ENCODE assay signal across 13 cellular contexts in genomic region chr17:7882068-7882467, GRCh38. TPM values are rescaled to one million over a fixed set of nuclear protein-coding genes. Genes with fewer than 3 reads are reported as not detected.
DNase-seq lines count a peak whose midpoint lies in the region; ATAC-seq, FAIRE-seq and TF ChIP-seq lines count a peak whose summit lies in the region.
"Had no signal": no experiment of that assay in that cellular context is flagged by ENCODE, and none has a peak within 500 bp of the region (broad histone marks: within the 10 kb centered on the region; RNA-seq: fewer than 3 reads in every experiment).

No MANE protein-coding gene starts in this region.

- intact Hi-C loops in OCI-LY7 (cut with micrococcal nuclease; ENCODE audit: unreplicated experiment), result no loop called here
- intact Hi-C loops in left colon (cut with DNase I, micrococcal nuclease), result no loop called here

- H3K79me2 ChIP-seq in OCI-LY7 (ENCODE audit: insufficient read depth, low read depth, low read length), result peaks cover 68% of the 10 kb centered on the region
- peaks cover 32% of the 10 kb centered on the region for H3K79me2 ChIP-seq in neural cell (replicated peaks; ENCODE audit: insufficient read depth, low read length)

- H3K4me3 ChIP-seq in OCI-LY7 (ENCODE audit: low read depth, low read length, poor library complexity, severe bottlenecking), result peak overlapping the region; percentile 70
- peak overlapping the region; percentile 58 for H3K4me3 ChIP-seq in neural cell (ENCODE audit: low read length)
- H3K4me3 ChIP-seq: A549 had no signal

- BruUV-seq in OCI-LY7 (replicated peaks; lab: Mats Ljungman, UMichigan), result no TSS peak

- H3K27ac ChIP-seq in OCI-LY7 (ENCODE audit: low read depth, low read length, poor library complexity, severe bottlenecking) (peak overlapping the region; percentile 87), neural cell (ENCODE audit: low read length) (peak overlapping the region; percentile 97)
- H3K27ac ChIP-seq: brain microvascular endothelial cell had no signal

- CTCF ChIA-PET in OCI-LY7 (lab: Charles Lee; ENCODE audit: unreplicated experiment), result no interaction called here

- H3K9me3 ChIP-seq in OCI-LY7 (ENCODE audit: low read length) (no peaks in the 10 kb centered on the region), neural cell (ENCODE audit: low read length) (no peaks in the 10 kb centered on the region)
- H3K9me3 ChIP-seq: A549 had no signal

- ATAC-seq in GM18909 (IDR thresholded peaks at IDR 0.05; ENCODE audit: poor library complexity, unreplicated experiment) (no peak), left colon (no peak), HG03039 (IDR thresholded peaks at IDR 0.05; ENCODE audit: unreplicated experiment) (no peak)
- ATAC-seq: A549, esophagus mucosa had no signal

- POLR2A ChIA-PET in OCI-LY7 (lab: Charles Lee), result interaction anchor here (1.2 kb wide), 1 partner anchor 31 kb away, joined by 3 read pairs; no protein-coding TSS in a partner anchor

- H4K20me1 ChIP-seq in OCI-LY7 (ENCODE audit: insufficient read depth, low read length) (no peaks in the 10 kb centered on the region), neural cell (ENCODE audit: insufficient read depth) (no peaks in the 10 kb centered on the region)

- TF ChIP-seq CTCF in OCI-LY7 (conservative IDR thresholded peaks at IDR 0.05; ENCODE audit: low read length), result no peak
- no peak for TF ChIP-seq CTCF in neural cell (IDR thresholded peaks at IDR 0.05; ENCODE audit: poor library complexity, severe bottlenecking)

- no peak for TF ChIP-seq EP300 in neural cell (conservative IDR thresholded peaks at IDR 0.05; ENCODE audit: poor library complexity, severe bottlenecking)

- H3F3A ChIP-seq in neural cell (ENCODE audit: insufficient read depth, low read length, poor library complexity, severe bottlenecking), result peaks cover 5% of the 10 kb centered on the region

- peak; percentile 67 for DNase-seq in NCI-H1694 treated with DMSO at 0.1 percent for 48 hours (lab: John Stamatoyannopoulos, UW)
- DNase-seq in NCI-H1694 (lab: John Stamatoyannopoulos, UW), result no peak
- no peak for DNase-seq in GM19239 (ENCODE audit: insufficient read length, low spot score)
- DNase-seq in OCI-LY7 (ENCODE audit: low spot score), result peak; percentile 70
- DNase-seq in left colon, result no peak
- DNase-seq: activated B cell treated with CpG ODN at 0.5 μM for 24 hours, brain microvascular endothelial cell, SIG-M5 had no signal

- H3K9ac ChIP-seq in neural cell (ENCODE audit: low read length), result peak overlapping the region; percentile 100

- H3K9me2 ChIP-seq in OCI-LY7 (ENCODE audit: insufficient read depth, low read length) (no peaks in the 10 kb centered on the region), neural cell (ENCODE audit: insufficient read depth, low read length) (no peaks in the 10 kb centered on the region)

- H3K27me3 ChIP-seq in neural cell (ENCODE audit: insufficient read depth, low read depth, low read length), result no peaks in the 10 kb centered on the region
- H3K27me3 ChIP-seq: brain microvascular endothelial cell had no signal

- no peak for TF ChIP-seq RAD21 in neural cell (conservative IDR thresholded peaks at IDR 0.05)

- peaks cover 48% of the 10 kb centered on the region for H3K4me1 ChIP-seq in OCI-LY7 (ENCODE audit: insufficient read depth, low read length, poor library complexity, severe bottlenecking)

- FAIRE-seq in GM19239 (lab: Jason Lieb, UNC), result peak; percentile 28
- FAIRE-seq: A549 had no signal

- H3K4me2 ChIP-seq in OCI-LY7 (ENCODE audit: low read length) (peak overlapping the region; percentile 97), neural cell (ENCODE audit: low read length) (no peak overlapping the region)

- peaks cover 50% of the 10 kb centered on the region for H3K36me3 ChIP-seq in OCI-LY7 (ENCODE audit: insufficient read depth, low read length)
- no peaks in the 10 kb centered on the region for H3K36me3 ChIP-seq in neural cell (ENCODE audit: insufficient read depth, low read length)

- H2AFZ ChIP-seq in OCI-LY7 (ENCODE audit: low read length) (no peak overlapping the region), neural cell (ENCODE audit: low read depth, low read length) (no peak overlapping the region)

TF ChIP-seq in neural cell, 6 proteins besides CTCF, POLR2A, EP300 and RAD21:
- TF ChIP-seq SMC3 (conservative IDR thresholded peaks at IDR 0.05; ENCODE audit: poor library complexity) (no peak), EZH2 (IDR thresholded peaks at IDR 0.05; ENCODE audit: borderline replicate concordance, insufficient read depth, low read length, poor library complexity, severe bottlenecking) (no peak), MXI1 (conservative IDR thresholded peaks at IDR 0.05; ENCODE audit: poor library complexity, severe bottlenecking) (no peak), POLR2AphosphoS5 (IDR thresholded peaks at IDR 0.05) (no peak), TAF1 (IDR thresholded peaks at IDR 0.05; ENCODE audit: low read depth) (no peak)
- TF ChIP-seq, protein P1, sequence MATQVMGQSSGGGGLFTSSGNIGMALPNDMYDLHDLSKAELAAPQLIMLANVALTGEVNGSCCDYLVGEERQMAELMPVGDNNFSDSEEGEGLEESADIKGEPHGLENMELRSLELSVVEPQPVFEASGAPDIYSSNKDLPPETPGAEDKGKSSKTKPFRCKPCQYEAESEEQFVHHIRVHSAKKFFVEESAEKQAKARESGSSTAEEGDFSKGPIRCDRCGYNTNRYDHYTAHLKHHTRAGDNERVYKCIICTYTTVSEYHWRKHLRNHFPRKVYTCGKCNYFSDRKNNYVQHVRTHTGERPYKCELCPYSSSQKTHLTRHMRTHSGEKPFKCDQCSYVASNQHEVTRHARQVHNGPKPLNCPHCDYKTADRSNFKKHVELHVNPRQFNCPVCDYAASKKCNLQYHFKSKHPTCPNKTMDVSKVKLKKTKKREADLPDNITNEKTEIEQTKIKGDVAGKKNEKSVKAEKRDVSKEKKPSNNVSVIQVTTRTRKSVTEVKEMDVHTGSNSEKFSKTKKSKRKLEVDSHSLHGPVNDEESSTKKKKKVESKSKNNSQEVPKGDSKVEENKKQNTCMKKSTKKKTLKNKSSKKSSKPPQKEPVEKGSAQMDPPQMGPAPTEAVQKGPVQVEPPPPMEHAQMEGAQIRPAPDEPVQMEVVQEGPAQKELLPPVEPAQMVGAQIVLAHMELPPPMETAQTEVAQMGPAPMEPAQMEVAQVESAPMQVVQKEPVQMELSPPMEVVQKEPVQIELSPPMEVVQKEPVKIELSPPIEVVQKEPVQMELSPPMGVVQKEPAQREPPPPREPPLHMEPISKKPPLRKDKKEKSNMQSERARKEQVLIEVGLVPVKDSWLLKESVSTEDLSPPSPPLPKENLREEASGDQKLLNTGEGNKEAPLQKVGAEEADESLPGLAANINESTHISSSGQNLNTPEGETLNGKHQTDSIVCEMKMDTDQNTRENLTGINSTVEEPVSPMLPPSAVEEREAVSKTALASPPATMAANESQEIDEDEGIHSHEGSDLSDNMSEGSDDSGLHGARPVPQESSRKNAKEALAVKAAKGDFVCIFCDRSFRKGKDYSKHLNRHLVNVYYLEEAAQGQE (IDR thresholded peaks at IDR 0.05; ENCODE audit: borderline replicate concordance), result no peak

RNA-seq across cellular contexts. Expression of gene CHD3, which starts 6.5 kb away (rescaled TPM):
- total RNA-seq in OCI-LY7 (2014; rRNA removed; shearing (Covaris generic)), result 42.5 and 59.6 TPM in 2 replicates
- total RNA-seq in OCI-LY7 (2022) (124 and 126 TPM in 2 replicates), left colon (10 to 100 TPM; 51.3 to 51.9 TPM)
- polyA plus RNA-seq in neural cell, result 115 and 159 TPM in 2 replicates
- 296 and 321 TPM in 2 replicates for polyA minus RNA-seq in neural cell

RNA-seq across cellular contexts. Expression of gene CYB5D1, which starts 24.3 kb away (rescaled TPM):
- total RNA-seq in OCI-LY7 (2014; rRNA removed; shearing (Covaris generic)), result 16.9 and 18.1 TPM in 2 replicates
- 19.3 and 24.8 TPM in 2 replicates for total RNA-seq in OCI-LY7 (2022)
- polyA plus RNA-seq in neural cell, result 21.1 and 30.4 TPM in 2 replicates
- polyA minus RNA-seq in neural cell, result 25.8 and 27.8 TPM in 2 replicates
- 1 to 10 TPM; 8.3 to 9.0 TPM for total RNA-seq in left colon

RNA-seq across cellular contexts. Expression of gene NAA38, which starts 24.7 kb away (rescaled TPM):
- total RNA-seq in OCI-LY7 (2014; rRNA removed; shearing (Covaris generic)), result 168 and 205 TPM in 2 replicates
- total RNA-seq in OCI-LY7 (2022) (149 and 153 TPM in 2 replicates), left colon (10 to 100 TPM; 49.7 to 83.0 TPM)
- 99.5 and 110 TPM in 2 replicates for polyA plus RNA-seq in neural cell
- polyA minus RNA-seq in neural cell, result 27.0 and 30.9 TPM in 2 replicates

RNA-seq across cellular contexts. Expression of gene TMEM88, which starts 27.2 kb away (rescaled TPM):
- total RNA-seq in OCI-LY7 (2014; rRNA removed; shearing (Covaris generic)), result 0.41 TPM in 1 of 2 replicates, not detected in the other
- total RNA-seq in OCI-LY7 (2022) (3.8 and 4.0 TPM in 2 replicates), left colon (1 to 10 TPM; 3.8 to 6.1 TPM)
- 4.2 and 6.7 TPM in 2 replicates for polyA plus RNA-seq in neural cell
- 1.4 and 1.5 TPM in 2 replicates for polyA minus RNA-seq in neural cell

RNA-seq across cellular contexts. Expression of gene RNF227, which starts 34.0 kb away (rescaled TPM):
- 3.8 and 9.6 TPM in 2 replicates for total RNA-seq in OCI-LY7 (2014; rRNA removed; shearing (Covaris generic))
- total RNA-seq in OCI-LY7 (2022), result 4.7 and 5.8 TPM in 2 replicates
- polyA plus RNA-seq in neural cell, result 69.9 and 81.4 TPM in 2 replicates
- polyA minus RNA-seq in neural cell, result 22.6 and 45.8 TPM in 2 replicates
- total RNA-seq in left colon, result 1 to 10 TPM; 1.2 to 2.1 TPM

Comparison
In these comparisons a context has a peak if more than half of its experiments do, and no peak if none do; other contexts are left out.
1. DNase-seq: peak in NCI-H1694 treated with DMSO at 0.1 percent for 48 hours (single experiment) and OCI-LY7 (single experiment); none in NCI-H1694 (single experiment), GM19239 (single experiment) and left colon (0 of 2).